Comparison of ENCODE assay signal across 1 cellular context in the genomic region with DNA sequence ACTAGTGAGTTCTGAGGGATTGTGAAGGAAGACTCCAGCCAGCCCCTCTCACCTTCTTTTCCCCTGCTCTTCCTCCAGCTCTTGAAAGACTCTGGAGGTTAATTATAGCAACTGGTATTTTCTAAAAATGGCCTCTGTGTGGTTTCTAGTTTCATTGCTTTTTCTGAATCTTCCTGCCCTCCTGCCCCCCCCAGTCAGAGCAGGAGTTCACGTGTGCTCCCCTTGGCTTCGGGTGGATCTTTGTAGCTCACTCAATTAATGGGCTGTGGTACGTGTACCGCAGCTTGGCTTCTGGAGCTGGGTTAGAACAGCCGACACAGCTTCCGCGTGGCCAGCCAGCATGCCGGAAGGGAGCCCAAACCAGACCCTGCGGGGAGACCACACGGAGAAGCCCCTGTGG.
TF ChIP-seq lines count a peak whose summit lies in the region.

No MANE protein-coding gene starts in this region.

TF ChIP-seq in HepG2, 621 proteins besides CTCF, POLR2A, EP300 and RAD21:
- TF ChIP-seq, protein P1, sequence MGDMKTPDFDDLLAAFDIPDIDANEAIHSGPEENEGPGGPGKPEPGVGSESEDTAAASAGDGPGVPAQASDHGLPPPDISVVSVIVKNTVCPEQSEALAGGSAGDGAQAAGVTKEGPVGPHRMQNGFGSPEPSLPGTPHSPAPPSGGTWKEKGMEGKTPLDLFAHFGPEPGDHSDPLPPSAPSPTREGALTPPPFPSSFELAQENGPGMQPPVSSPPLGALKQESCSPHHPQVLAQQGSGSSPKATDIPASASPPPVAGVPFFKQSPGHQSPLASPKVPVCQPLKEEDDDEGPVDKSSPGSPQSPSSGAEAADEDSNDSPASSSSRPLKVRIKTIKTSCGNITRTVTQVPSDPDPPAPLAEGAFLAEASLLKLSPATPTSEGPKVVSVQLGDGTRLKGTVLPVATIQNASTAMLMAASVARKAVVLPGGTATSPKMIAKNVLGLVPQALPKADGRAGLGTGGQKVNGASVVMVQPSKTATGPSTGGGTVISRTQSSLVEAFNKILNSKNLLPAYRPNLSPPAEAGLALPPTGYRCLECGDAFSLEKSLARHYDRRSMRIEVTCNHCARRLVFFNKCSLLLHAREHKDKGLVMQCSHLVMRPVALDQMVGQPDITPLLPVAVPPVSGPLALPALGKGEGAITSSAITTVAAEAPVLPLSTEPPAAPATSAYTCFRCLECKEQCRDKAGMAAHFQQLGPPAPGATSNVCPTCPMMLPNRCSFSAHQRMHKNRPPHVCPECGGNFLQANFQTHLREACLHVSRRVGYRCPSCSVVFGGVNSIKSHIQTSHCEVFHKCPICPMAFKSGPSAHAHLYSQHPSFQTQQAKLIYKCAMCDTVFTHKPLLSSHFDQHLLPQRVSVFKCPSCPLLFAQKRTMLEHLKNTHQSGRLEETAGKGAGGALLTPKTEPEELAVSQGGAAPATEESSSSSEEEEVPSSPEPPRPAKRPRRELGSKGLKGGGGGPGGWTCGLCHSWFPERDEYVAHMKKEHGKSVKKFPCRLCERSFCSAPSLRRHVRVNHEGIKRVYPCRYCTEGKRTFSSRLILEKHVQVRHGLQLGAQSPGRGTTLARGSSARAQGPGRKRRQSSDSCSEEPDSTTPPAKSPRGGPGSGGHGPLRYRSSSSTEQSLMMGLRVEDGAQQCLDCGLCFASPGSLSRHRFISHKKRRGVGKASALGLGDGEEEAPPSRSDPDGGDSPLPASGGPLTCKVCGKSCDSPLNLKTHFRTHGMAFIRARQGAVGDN (CRISPR knock-in tag; IDR thresholded peaks at IDR 0.05) = peak; percentile 30; the same call in 1 of the 2 replicates
- TF ChIP-seq ZNF121 (CRISPR knock-in tag; IDR thresholded peaks at IDR 0.05) (no peak), ZBTB38 (CRISPR knock-in tag; IDR thresholded peaks at IDR 0.05) (0 out of 2 replicates have a peak, but pooled peaks have one; percentile 16)
